15 cellular contexts compared by ENCODE assay signal in genomic region chr4:156196722-156197121, GRCh38.
A peak's percentile ranks its signal among the peaks of the same experiment; 100 is the strongest.
DNase-seq lines count a peak whose midpoint lies in the region; ATAC-seq, FAIRE-seq and TF ChIP-seq lines count a peak whose summit lies in the region.
"Had no signal": no experiment of that assay in that cellular context is flagged by ENCODE, and none has a peak within 500 bp of the region (broad histone marks: within the 10 kb centered on the region; RNA-seq: fewer than 3 reads in every experiment).

No MANE protein-coding gene starts in this region.

- FAIRE-seq in GM12891 (lab: Jason Lieb, UNC): peak; percentile 76
- no peak for FAIRE-seq in GM12878 (lab: Jason Lieb, UNC)
- FAIRE-seq: A549, GM18507 had no signal

- H3K9ac ChIP-seq in GM12878 (ENCODE audit: control insufficient read depth, insufficient read depth, low read length) (no peak overlapping the region), muscle layer of colon (ENCODE audit: low read length) (no peak overlapping the region)

- H3K27ac ChIP-seq in GM12878 (ENCODE audit: control insufficient read depth, insufficient read depth) (peak overlapping the region; percentile 51), muscle layer of colon (ENCODE audit: low read depth, low read length) (peak overlapping the region; percentile 42), esophagus muscularis mucosa (replicated peaks in 1 of 4) (no peak overlapping the region)
- H3K27ac ChIP-seq: A549, HL-60 had no signal

- RAD21 ChIA-PET in GM12878 (lab: Charles Lee; ENCODE audit: unreplicated experiment): interaction anchor here (0.9 to 1.6 kb wide), 2 partner anchors 39 to 427 kb away, joined by 3 to 4 read pairs; no protein-coding TSS in a partner anchor

- TF ChIP-seq POLR2A in GM12891 (IDR thresholded peaks at IDR 0.05; ENCODE audit: low read depth, low read length): no peak
- no peak for TF ChIP-seq POLR2A in GM12878 (IDR thresholded peaks at IDR 0.05; ENCODE audit: low read depth, low read length)
- TF ChIP-seq POLR2A in esophagus muscularis mucosa (IDR thresholded peaks at IDR 0.05; ENCODE audit: low read depth): no peak

- TF ChIP-seq EP300 in GM12878 (IDR thresholded peaks at IDR 0.05; ENCODE audit: borderline replicate concordance in 1 of 2, control insufficient read depth in 1 of 2, low read depth in 2 of 2, low read length in 2 of 2) (no peak), esophagus muscularis mucosa (IDR thresholded peaks at IDR 0.05) (no peak)

- H3K36me3 ChIP-seq in GM12878 (ENCODE audit: control insufficient read depth in 2 of 2, insufficient read depth in 2 of 2, low read length in 1 of 2) (no peaks in the 10 kb centered on the region), muscle layer of colon (ENCODE audit: insufficient read depth, low read length) (no peaks in the 10 kb centered on the region), esophagus muscularis mucosa (no peaks in the 10 kb centered on the region)

- H3K4me3 ChIP-seq in GM12878 (no peak overlapping the region), muscle layer of colon (ENCODE audit: low read depth in 1 of 2, low read length in 2 of 2) (no peak overlapping the region), esophagus muscularis mucosa (no peak overlapping the region)
- H3K4me3 ChIP-seq: A549 had no signal

- BruUV-seq in GM12878 (replicated peaks; lab: Mats Ljungman, UMichigan): no TSS peak

- no peak overlapping the region for H3K4me2 ChIP-seq in GM12878 (ENCODE audit: control insufficient read depth, insufficient read depth)
- H3K4me2 ChIP-seq: A549 had no signal

- TF ChIP-seq CTCF in GM12878 (IDR thresholded peaks at IDR 0.05 in 2 of 3, conservative IDR thresholded peaks at IDR 0.05 in 1 of 3; ENCODE audit: control insufficient read depth in 2 of 3, extremely low read depth in 1 of 3, insufficient read depth in 1 of 3, low read depth in 3 of 3, low read length in 3 of 3) (no peak), esophagus muscularis mucosa (IDR thresholded peaks at IDR 0.05) (no peak)

- H3K79me2 ChIP-seq in GM12878 (ENCODE audit: control insufficient read depth, insufficient read depth, low read length): no peaks in the 10 kb centered on the region

- POLR2A ChIA-PET in GM12878 (lab: Charles Lee): no interaction called here

- H3K9me3 ChIP-seq in GM12878 (replicated peaks; ENCODE audit: control insufficient read depth, insufficient read depth, low read length) (no peaks in the 10 kb centered on the region; the same call in 2 of the 3 replicates), muscle layer of colon (ENCODE audit: low read length) (no peaks in the 10 kb centered on the region), esophagus muscularis mucosa (no peaks in the 10 kb centered on the region)
- H3K9me3 ChIP-seq: A549, Caco-2 had no signal

- H4K20me1 ChIP-seq in GM12878 (ENCODE audit: control insufficient read depth, insufficient read depth): no peaks in the 10 kb centered on the region

- no peak for DNase-seq in GM12891 (ENCODE audit: insufficient read length, low spot score)
- DNase-seq in GM12878 (ENCODE audit: low read depth, low spot score): no peak
- no peak for DNase-seq in NCI-H1694 treated with DMSO at 0.1 percent for 48 hours (lab: John Stamatoyannopoulos, UW)
- DNase-seq in esophagus muscularis mucosa (ENCODE audit: extremely low spot score): no peak
- DNase-seq in activated effector memory CD4-positive, alpha-beta T cell treated with anti-CD3 and anti-CD28 coated beads, Interleukin-2, amount 50 U/mL, for 16 hours: no peak
- DNase-seq: Caco-2; CD8-positive, alpha-beta memory T cell; GOT3; HCEC 1CT; HFFc6 had no signal

- in situ Hi-C loops in GM12878 (cut with MboI): no loop called here

- H3K27me3 ChIP-seq in GM12878 (replicated peaks in 1 of 2; ENCODE audit: control insufficient read depth in 2 of 2, insufficient read depth in 2 of 2, low read length in 1 of 2): no peaks in the 10 kb centered on the region
- H3K27me3 ChIP-seq in muscle layer of colon (ENCODE audit: control insufficient read depth in 1 of 2, insufficient read depth in 2 of 2, low read length in 2 of 2): no peaks in the 10 kb centered on the region
- no peaks in the 10 kb centered on the region for H3K27me3 ChIP-seq in esophagus muscularis mucosa

- no peak for TF ChIP-seq RAD21 in GM12878 (IDR thresholded peaks at IDR 0.05; ENCODE audit: insufficient read depth, low read depth, low read length)

- intact Hi-C loops in GM12878 (cut with micrococcal nuclease; ENCODE audit: unreplicated experiment) (loop anchor here (5.0 kb wide), 1 partner anchor 309 kb away; no protein-coding TSS in a partner anchor), esophagus muscularis mucosa (cut with DNase I) (no loop called here)

- 20% methylated on average over 3 of the region's 7 CpGs for WGBS in GM12878 (ENCODE audit: insufficient coverage, insufficient replicate concordance, low lambda C conversion rate, missing lambda C conversion rate)
- WGBS in esophagus muscularis mucosa: 89% methylated on average over 7 of the region's 7 CpGs

- peak overlapping the region; percentile 35 for H2AFZ ChIP-seq in GM12878 (ENCODE audit: control insufficient read depth, low read depth, low read length)

- H3K4me1 ChIP-seq in GM12878 (ENCODE audit: control insufficient read depth, insufficient read depth, low read length): peaks cover 13% of the 10 kb centered on the region
- peaks cover 12% of the 10 kb centered on the region for H3K4me1 ChIP-seq in muscle layer of colon (ENCODE audit: insufficient read depth, low read length)
- H3K4me1 ChIP-seq in esophagus muscularis mucosa: peaks cover 0 to 10% (median 6%) of the 10 kb centered on the region in 4 donors
- H3K4me1 ChIP-seq: A549 had no signal

- SMC1A ChIA-PET in GM12878 (lab: Charles Lee; ENCODE audit: uncharacterized antibody, unreplicated experiment): interaction anchor here (1.2 to 2.1 kb wide), 9 partner anchors 8 to 40 kb away, joined by 3 to 9 read pairs (median 4); no protein-coding TSS in a partner anchor

- ATAC-seq in GM12878 (peak; percentile 14; the same call in 1 of the 3 replicates), HG03342 (IDR thresholded peaks at IDR 0.05; ENCODE audit: unreplicated experiment) (no peak)
- ATAC-seq: A549 had no signal

- CTCF ChIA-PET in GM12878 (lab: Yijun Ruan, JAX): interaction anchor here (1.1 to 2.5 kb wide), 4 partner anchors 10 to 23 kb away, joined by 4 to 8 read pairs (median 5); no protein-coding TSS in a partner anchor

TF ChIP-seq in GM12891, 5 proteins besides CTCF, POLR2A, EP300 and RAD21:
- no peak for TF ChIP-seq SPI1 (IDR thresholded peaks at IDR 0.05; ENCODE audit: low read depth, low read length)
- no peak for TF ChIP-seq PAX5 (IDR thresholded peaks at IDR 0.05; ENCODE audit: insufficient read depth, low read length, severe bottlenecking)
- no peak for TF ChIP-seq POLR2AphosphoS5 (IDR thresholded peaks at IDR 0.05; ENCODE audit: low read depth, low read length)
- no peak for TF ChIP-seq POU2F2 (IDR thresholded peaks at IDR 0.05; ENCODE audit: low read depth, low read length)
- TF ChIP-seq TAF1 (IDR thresholded peaks at IDR 0.05; ENCODE audit: low read depth, low read length): no peak

TF ChIP-seq in GM12878, 131 proteins besides CTCF, POLR2A, EP300 and RAD21:
- TF ChIP-seq SRF (IDR thresholded peaks at IDR 0.05; ENCODE audit: low read depth in 2 of 2, low read length in 2 of 2) (no peak), CREM (IDR thresholded peaks at IDR 0.05; ENCODE audit: low read depth) (0 out of 2 replicates have a peak, but pooled peaks have one; percentile 30), SREBF2 (IDR thresholded peaks at IDR 0.05; ENCODE audit: low read length) (no peak), MEF2A (IDR thresholded peaks at IDR 0.05; ENCODE audit: insufficient read depth, low read depth, low read length) (no peak), CREB1 (IDR thresholded peaks at IDR 0.05; ENCODE audit: low read depth) (no peak)
- TF ChIP-seq, protein P1, sequence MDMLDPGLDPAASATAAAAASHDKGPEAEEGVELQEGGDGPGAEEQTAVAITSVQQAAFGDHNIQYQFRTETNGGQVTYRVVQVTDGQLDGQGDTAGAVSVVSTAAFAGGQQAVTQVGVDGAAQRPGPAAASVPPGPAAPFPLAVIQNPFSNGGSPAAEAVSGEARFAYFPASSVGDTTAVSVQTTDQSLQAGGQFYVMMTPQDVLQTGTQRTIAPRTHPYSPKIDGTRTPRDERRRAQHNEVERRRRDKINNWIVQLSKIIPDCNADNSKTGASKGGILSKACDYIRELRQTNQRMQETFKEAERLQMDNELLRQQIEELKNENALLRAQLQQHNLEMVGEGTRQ (IDR thresholded peaks at IDR 0.05; ENCODE audit: borderline replicate concordance, low read depth, low read length): no peak
TF ChIP-seq in GM12878: peak in this region for 1.

Comparison
In these comparisons a context has a peak if more than half of its experiments do, and no peak if none do; other contexts are left out.
1. H3K27ac ChIP-seq: peak in GM12878 (single experiment) and muscle layer of colon (single experiment); none in esophagus muscularis mucosa (0 of 4).